ENCODE assay signal across 30 cellular contexts in the genomic region with DNA sequence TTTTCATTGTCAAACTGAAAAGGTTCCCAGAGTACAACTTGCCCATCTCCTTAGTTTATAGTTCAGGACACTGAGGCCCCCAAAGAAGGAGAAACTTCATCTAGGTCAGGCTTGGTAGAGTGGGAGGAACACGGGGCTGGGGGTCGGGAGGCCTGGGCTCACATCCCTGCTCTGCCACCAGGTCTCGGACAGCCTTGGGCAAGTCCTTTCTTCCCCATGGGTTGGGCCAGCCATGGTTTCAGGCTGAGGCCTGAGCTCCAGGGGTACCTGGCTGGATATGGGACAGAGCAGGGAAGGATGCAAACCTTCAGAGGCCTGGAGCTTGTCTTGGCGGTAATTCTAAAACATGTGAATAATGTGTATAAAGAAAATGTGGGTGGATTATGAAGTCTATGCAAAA. TPM values are rescaled to one million over a fixed set of nuclear protein-coding genes. Genes with fewer than 3 reads are reported as not detected.
"Had no signal": no experiment of that assay in that cellular context is flagged by ENCODE, and none has a peak within 500 bp of the region (broad histone marks: within the 10 kb centered on the region; RNA-seq: fewer than 3 reads in every experiment).

No MANE protein-coding gene starts in this region.

- H3K4me1 Mint-ChIP-seq: activated T-helper 17 cell treated with anti-CD3 and anti-CD28 coated beads, Interleukin-2, amount 50 U/mL, for 72 hours had no signal

- DNase-seq: activated CD4-positive, alpha-beta T cell treated with anti-CD3 and anti-CD28 coated beads for 1 hour; activated CD4-positive, alpha-beta T cell treated with anti-CD3 and anti-CD28 coated beads for 48 hours; activated CD4-positive, alpha-beta T cell treated with anti-CD3 and anti-CD28 coated beads, Interleukin-2, amount 50 U/mL, for 1 hour; activated CD4-positive, alpha-beta T cell treated with anti-CD3 and anti-CD28 coated beads, Interleukin-2, amount 50 U/mL, for 48 hours; activated CD8-positive, alpha-beta memory T cell treated with anti-CD3 and anti-CD28 coated beads for 24 hours; activated CD8-positive, alpha-beta T cell treated with anti-CD3 and anti-CD28 coated beads for 36 hours; activated effector memory CD4-positive, alpha-beta T cell treated with Interleukin-2 at 50 U/mL for 16 hours; activated gamma-delta T cell treated with Interleukin-2 at 50 U/mL for 16 hours; activated naive CD4-positive, alpha-beta T cell treated with anti-CD3 and anti-CD28 coated beads, Interleukin-2, amount 50 U/mL, for 16 hours; activated naive CD4-positive, alpha-beta T cell treated with Interleukin-2 at 50 U/mL for 16 hours; activated T-cell treated with anti-CD3 and anti-CD28 coated beads, Interleukin-2, amount 50 U/mL, for 4 hours; amniotic stem cell; anterior cingulate cortex; cortex of kidney; dermis blood vessel endothelial cell; effector CD4-positive, alpha-beta T cell; effector memory CD8-positive, alpha-beta T cell; erythroblast; foreskin keratinocyte; gastrocnemius medialis; glutamatergic neuron; heart left ventricle; T-helper 1 cell; T-helper 17 cell; T1000 had no signal

- H3K4me1 ChIP-seq: foreskin keratinocyte had no signal

- H3K9me3 ChIP-seq: esophagus muscularis mucosa, gastrocnemius medialis, heart left ventricle had no signal

- H3K27ac Mint-ChIP-seq: activated CD8-positive, alpha-beta T cell treated with anti-CD3 and anti-CD28 coated beads for 36 hours; activated naive CD8-positive, alpha-beta T cell; activated T-helper 17 cell treated with anti-CD3 and anti-CD28 coated beads, Interleukin-2, amount 50 U/mL, for 72 hours; effector memory CD8-positive, alpha-beta T cell; T-helper 17 cell; T-helper 2 cell treated with Interferon-gamma antibody and Interleukin-4, amounts not matched to agents 5 μg/mL and 100 μg/mL, for 36 hours; WTC11 had no signal

- H3K4me3 Mint-ChIP-seq: activated CD8-positive, alpha-beta T cell treated with anti-CD3 and anti-CD28 coated beads for 36 hours; activated naive CD8-positive, alpha-beta T cell; activated T-cell treated with anti-CD3 and anti-CD28 coated beads, Interleukin-2, amount 50 U/mL, for 4 hours; activated T-helper 17 cell treated with anti-CD3 and anti-CD28 coated beads, Interleukin-2, amount 50 U/mL, for 72 hours; effector memory CD8-positive, alpha-beta T cell; T-helper 17 cell; T-helper 2 cell treated with Interferon-gamma antibody and Interleukin-4, amounts not matched to agents 5 μg/mL and 100 μg/mL, for 36 hours; WTC11 had no signal

- H3K36me3 ChIP-seq: gastrocnemius medialis had no signal

- H3K36me3 Mint-ChIP-seq: activated naive CD8-positive, alpha-beta T cell; WTC11 had no signal

- H3K4me3 ChIP-seq: esophagus muscularis mucosa, gastrocnemius medialis, heart left ventricle had no signal

- H3K9me3 Mint-ChIP-seq: activated CD8-positive, alpha-beta T cell treated with anti-CD3 and anti-CD28 coated beads for 36 hours; activated T-cell treated with anti-CD3 and anti-CD28 coated beads, Interleukin-2, amount 50 U/mL, for 4 hours; activated T-helper 17 cell treated with anti-CD3 and anti-CD28 coated beads, Interleukin-2, amount 50 U/mL, for 72 hours; effector memory CD8-positive, alpha-beta T cell; T-helper 2 cell treated with Interferon-gamma antibody and Interleukin-4, amounts not matched to agents 5 μg/mL and 100 μg/mL, for 36 hours; WTC11 had no signal

- ATAC-seq: activated CD8-positive, alpha-beta T cell treated with anti-CD3 and anti-CD28 coated beads for 36 hours; activated T-cell treated with anti-CD3 and anti-CD28 coated beads, Interleukin-2, amount 50 U/mL, for 4 hours; activated T-helper 17 cell treated with anti-CD3 and anti-CD28 coated beads, Interleukin-2, amount 50 U/mL, for 72 hours; effector memory CD8-positive, alpha-beta T cell; foreskin keratinocyte; gastrocnemius medialis; heart left ventricle; T-helper 17 cell; WTC11 had no signal

- H3K27ac ChIP-seq: esophagus muscularis mucosa, foreskin keratinocyte, gastrocnemius medialis, heart left ventricle had no signal

RNA-seq across cellular contexts. Expression of a gene that starts 17.0 kb away (rescaled TPM):
- total RNA-seq: dermis blood vessel endothelial cell had no signal
